Comparison of ENCODE assay signal across 34 cellular contexts in the genomic region with DNA sequence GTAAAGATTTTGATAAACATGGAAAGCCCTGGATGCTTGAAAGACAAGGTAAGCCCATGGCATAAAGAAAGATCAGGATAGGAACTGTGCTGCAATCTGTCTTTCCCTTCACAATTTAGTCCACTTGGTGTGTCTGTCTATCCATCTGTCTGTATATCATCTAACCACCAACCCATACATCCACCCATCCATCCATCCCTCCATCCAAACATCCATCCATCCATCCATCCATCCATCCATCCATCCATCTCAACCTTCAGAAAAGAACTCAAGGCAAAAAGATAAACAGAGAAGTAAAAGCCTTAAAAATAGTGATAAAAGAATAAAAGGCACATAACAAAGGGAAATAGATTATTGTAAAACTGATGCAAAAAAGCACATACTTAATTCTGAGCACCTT.
"Had no signal": no experiment of that assay in that cellular context is flagged by ENCODE, and none has a peak within 500 bp of the region (broad histone marks: within the 10 kb centered on the region; RNA-seq: fewer than 3 reads in every experiment).

No MANE protein-coding gene starts in this region.

- DNase-seq: Karpas-422, Kasumi-1, MG63, MM.1S, MV-4-11, NCI-H1048, NCI-H1092, NCI-H1092 treated with DMSO at 0.1 percent for 48 hours, NCI-H1105, NCI-H1105 treated with DMSO at 0.1 percent for 48 hours, NCI-H1417, NCI-H1417 treated with DMSO at 0.1 percent for 48 hours, NCI-H1436, NCI-H1436 treated with DMSO at 0.1 percent for 48 hours, NCI-H146, NCI-H1694, NCI-H1694 treated with DMSO at 0.1 percent for 48 hours, NCI-H187, NCI-H187 treated with DMSO at 0.1 percent for 48 hours, NCI-H1930, NCI-H2029, NCI-H2029 treated with DMSO at 0.1 percent for 48 hours, NCI-H2081, NCI-H2081 treated with DMSO at 0.1 percent for 48 hours, NCI-H2107, NCI-H2171, NCI-H2171 treated with DMSO at 0.1 percent for 48 hours, NCI-H2227 treated with DMSO at 0.1 percent for 48 hours, NCI-H226, NCI-H345, NCI-H446, NCI-H446 treated with DMSO at 0.1 percent for 48 hours, NCI-H510A, NCI-H510A treated with DMSO at 0.1 percent for 48 hours had no signal

- H3K36me3 ChIP-seq: MG63 had no signal

- H3K4me3 ChIP-seq: MG63 had no signal

- H3K9me3 ChIP-seq: MG63 had no signal
